Comparison of ENCODE assay signal across 8 cellular contexts in the genomic region with DNA sequence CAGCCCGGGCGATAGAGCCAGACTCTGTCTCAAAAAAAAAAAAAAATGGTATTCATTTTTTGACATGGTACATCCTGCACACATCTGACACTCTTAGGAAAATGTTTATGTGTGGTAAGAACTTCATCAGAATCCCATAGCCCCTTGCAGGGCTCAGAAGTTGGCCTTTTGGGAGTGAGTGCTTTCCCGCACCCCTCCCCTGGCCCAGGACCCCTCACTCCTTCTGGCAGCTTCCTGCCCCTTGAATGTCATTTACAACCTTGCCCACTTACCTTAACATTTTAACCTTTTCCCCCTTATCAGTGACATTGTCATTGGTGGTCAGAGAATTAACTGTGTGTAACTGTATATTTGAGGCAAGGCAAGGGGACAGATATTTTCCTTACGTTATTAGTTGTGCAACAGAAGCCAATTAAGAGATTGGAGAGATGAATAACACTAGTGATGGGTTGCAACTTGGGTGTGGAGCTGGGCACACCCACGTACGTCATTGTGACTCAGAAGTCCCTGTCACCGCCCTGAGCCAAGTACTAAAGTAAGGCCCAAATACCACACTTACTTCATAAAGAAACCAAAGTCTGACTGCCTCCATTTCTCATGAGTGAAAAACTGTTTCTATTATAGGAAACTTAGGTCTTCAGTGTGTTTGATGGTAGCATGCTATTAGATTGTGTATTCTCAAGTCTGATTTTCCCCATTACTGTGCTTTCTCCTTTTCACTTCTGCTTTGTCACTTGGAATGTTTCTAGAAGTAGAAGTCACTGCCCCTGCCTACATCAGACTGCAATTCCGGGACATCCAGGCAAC. TPM values are rescaled to one million over a fixed set of nuclear protein-coding genes. Genes with fewer than 3 reads are reported as not detected.
DNase-seq lines count a peak whose midpoint lies in the region; ATAC-seq, FAIRE-seq and TF ChIP-seq lines count a peak whose summit lies in the region.

No MANE protein-coding gene starts in this region.

- POLR2A ChIA-PET in OCI-LY7 (lab: Charles Lee), result interaction anchor here (0.7 to 1.6 kb wide), 4 partner anchors 9 to 1614 kb away, joined by 4 to 5 read pairs (median 4); no protein-coding TSS in a partner anchor

- intact Hi-C loops in OCI-LY7 (cut with micrococcal nuclease; ENCODE audit: unreplicated experiment), result no loop called here

- no peaks in the 10 kb centered on the region for H3K27me3 ChIP-seq in gastroesophageal sphincter

- H3K79me2 ChIP-seq in OCI-LY7 (ENCODE audit: insufficient read depth, low read depth, low read length), result peaks cover 14% of the 10 kb centered on the region; the same call in 1 of the 2 replicates

- no peak for TF ChIP-seq EP300 in gastroesophageal sphincter (IDR thresholded peaks at IDR 0.05)

- FAIRE-seq in GM18507 (lab: Jason Lieb, UNC), result peak; percentile 89

- no peak for TF ChIP-seq POLR2A in gastroesophageal sphincter (IDR thresholded peaks at IDR 0.05)

- no TSS peak for BruUV-seq in OCI-LY7 (replicated peaks; lab: Mats Ljungman, UMichigan)

- peak; percentile 49 for ATAC-seq in HG02840 (IDR thresholded peaks at IDR 0.05; ENCODE audit: low FRiP score, unreplicated experiment)
- peak; percentile 76 for ATAC-seq in gastroesophageal sphincter

- H3K9me2 ChIP-seq in OCI-LY7 (ENCODE audit: insufficient read depth, low read length), result no peaks in the 10 kb centered on the region

- H3K4me3 ChIP-seq in OCI-LY7 (ENCODE audit: low read depth, low read length, poor library complexity, severe bottlenecking), result peak overlapping the region; percentile 38
- no peak overlapping the region for H3K4me3 ChIP-seq in gastroesophageal sphincter

- no peak for DNase-seq in GM18507 (ENCODE audit: extremely low spot score, insufficient read length, low read depth)
- no peak for DNase-seq in OCI-LY7 (ENCODE audit: low spot score)
- peak; percentile 42 to 58 for DNase-seq in activated T-helper 1 cell treated with anti-CD3 and anti-CD28 coated beads, Interleukin-2, amount 50 U/mL, for 16 hours (ENCODE audit: low read depth in 1 of 2, low spot score in 1 of 2)
- DNase-seq in stimulated activated CD4-positive, alpha-beta T cell treated with anti-CD3 and anti-CD28 coated beads, Interleukin-15, amount 100 ng/mL, for 24 hours, result peak; percentile 87
- no peak for DNase-seq in DMS 273 (lab: John Stamatoyannopoulos, UW; ENCODE audit: unreplicated experiment)
- no peak for DNase-seq in NCI-H446 treated with DMSO at 0.1 percent for 48 hours (lab: John Stamatoyannopoulos, UW)

- 34 to 50% methylated on average over 4 to 8 of the region's 8 CpGs for WGBS in gastroesophageal sphincter (ENCODE audit: low coverage in 1 of 2), 2 donors

- H2AFZ ChIP-seq in OCI-LY7 (ENCODE audit: low read length), result no peak overlapping the region

- H3K27ac ChIP-seq in OCI-LY7 (ENCODE audit: low read depth, low read length, poor library complexity, severe bottlenecking) (peak overlapping the region; percentile 75), gastroesophageal sphincter (peak overlapping the region; percentile 14 to 85 (median 80))

- no peaks in the 10 kb centered on the region for H3K36me3 ChIP-seq in OCI-LY7 (ENCODE audit: insufficient read depth, low read length)
- H3K36me3 ChIP-seq in gastroesophageal sphincter, result no peaks in the 10 kb centered on the region

- TF ChIP-seq CTCF in OCI-LY7 (conservative IDR thresholded peaks at IDR 0.05; ENCODE audit: low read length) (no peak), gastroesophageal sphincter (IDR thresholded peaks at IDR 0.05) (no peak)

- peaks cover 57% of the 10 kb centered on the region for H3K4me1 ChIP-seq in OCI-LY7 (ENCODE audit: insufficient read depth, low read length, poor library complexity, severe bottlenecking)
- H3K4me1 ChIP-seq in gastroesophageal sphincter, result peaks cover 14 to 72% (median 41%) of the 10 kb centered on the region in 3 donors

- H4K20me1 ChIP-seq in OCI-LY7 (ENCODE audit: insufficient read depth, low read length), result no peaks in the 10 kb centered on the region

- CTCF ChIA-PET in OCI-LY7 (lab: Charles Lee; ENCODE audit: unreplicated experiment), result no interaction called here

- H3K4me2 ChIP-seq in OCI-LY7 (ENCODE audit: low read length), result peak overlapping the region; percentile 77

- H3K9me3 ChIP-seq in OCI-LY7 (ENCODE audit: low read length) (no peaks in the 10 kb centered on the region), gastroesophageal sphincter (no peaks in the 10 kb centered on the region)

RNA-seq across cellular contexts. Expression of a gene that starts 31.6 kb away (rescaled TPM):
- total RNA-seq in OCI-LY7 (2014; rRNA removed; shearing (Covaris generic)), result 32.6 and 47.6 TPM in 2 replicates
- total RNA-seq in OCI-LY7 (2022) (70.9 and 71.8 TPM in 2 replicates), gastroesophageal sphincter (100 to 1,000 TPM; 112 to 222 (median 137) TPM)

RNA-seq across cellular contexts. Expression of a gene that starts 56.0 kb away (rescaled TPM):
- total RNA-seq in OCI-LY7 (2014; rRNA removed; shearing (Covaris generic)), result 64.9 and 80.5 TPM in 2 replicates
- total RNA-seq in OCI-LY7 (2022) (68.6 and 69.1 TPM in 2 replicates), gastroesophageal sphincter (100 to 1,000 TPM; 124 to 193 (median 160) TPM)

Comparison
In these comparisons a context has a peak if more than half of its experiments do, and no peak if none do; other contexts are left out.
1. DNase-seq: peak in activated T-helper 1 cell treated with anti-CD3 and anti-CD28 coated beads, Interleukin-2, amount 50 U/mL, for 16 hours (2 of 2) and stimulated activated CD4-positive, alpha-beta T cell treated with anti-CD3 and anti-CD28 coated beads, Interleukin-15, amount 100 ng/mL, for 24 hours (single experiment); none in GM18507 (single experiment), OCI-LY7 (single experiment), DMS 273 (single experiment) and NCI-H446 treated with DMSO at 0.1 percent for 48 hours (single experiment).